Comparison of ENCODE assay signal across 2 cellular contexts in genomic region chr5:175285263-175285662, GRCh38.
TF ChIP-seq lines count a peak whose summit lies in the region.

No MANE protein-coding gene starts in this region.

TF ChIP-seq in A549, 52 proteins besides CTCF, POLR2A, EP300 and RAD21:
- TF ChIP-seq PBX3 (IDR thresholded peaks at IDR 0.05) = no peak
- TF ChIP-seq RNF2 (IDR thresholded peaks at IDR 0.05; ENCODE audit: borderline replicate concordance, low read depth) = no peak
- no peak for TF ChIP-seq ZSCAN20 (CRISPR knock-in tag; IDR thresholded peaks at IDR 0.05)
- TF ChIP-seq HOXA7 (CRISPR knock-in tag; IDR thresholded peaks at IDR 0.05) = no peak
- no peak for TF ChIP-seq MYC (IDR thresholded peaks at IDR 0.05; ENCODE audit: borderline replicate concordance, low read length)
- no peak for TF ChIP-seq CBX2 (IDR thresholded peaks at IDR 0.05; ENCODE audit: borderline replicate concordance, low read depth)
- TF ChIP-seq FOSB (CRISPR knock-in tag; IDR thresholded peaks at IDR 0.05) = no peak
- no peak for TF ChIP-seq ZC3H11A (IDR thresholded peaks at IDR 0.05)
- no peak for TF ChIP-seq BHLHE40 (IDR thresholded peaks at IDR 0.05; ENCODE audit: low read depth, low read length)
- TF ChIP-seq HDAC2 (IDR thresholded peaks at IDR 0.05) = no peak
- TF ChIP-seq, protein P1, sequence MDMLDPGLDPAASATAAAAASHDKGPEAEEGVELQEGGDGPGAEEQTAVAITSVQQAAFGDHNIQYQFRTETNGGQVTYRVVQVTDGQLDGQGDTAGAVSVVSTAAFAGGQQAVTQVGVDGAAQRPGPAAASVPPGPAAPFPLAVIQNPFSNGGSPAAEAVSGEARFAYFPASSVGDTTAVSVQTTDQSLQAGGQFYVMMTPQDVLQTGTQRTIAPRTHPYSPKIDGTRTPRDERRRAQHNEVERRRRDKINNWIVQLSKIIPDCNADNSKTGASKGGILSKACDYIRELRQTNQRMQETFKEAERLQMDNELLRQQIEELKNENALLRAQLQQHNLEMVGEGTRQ (IDR thresholded peaks at IDR 0.05) = no peak
- TF ChIP-seq, protein P2, sequence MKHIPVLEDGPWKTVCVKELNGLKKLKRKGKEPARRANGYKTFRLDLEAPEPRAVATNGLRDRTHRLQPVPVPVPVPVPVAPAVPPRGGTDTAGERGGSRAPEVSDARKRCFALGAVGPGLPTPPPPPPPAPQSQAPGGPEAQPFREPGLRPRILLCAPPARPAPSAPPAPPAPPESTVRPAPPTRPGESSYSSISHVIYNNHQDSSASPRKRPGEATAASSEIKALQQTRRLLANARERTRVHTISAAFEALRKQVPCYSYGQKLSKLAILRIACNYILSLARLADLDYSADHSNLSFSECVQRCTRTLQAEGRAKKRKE (CRISPR knock-in tag; IDR thresholded peaks at IDR 0.05; ENCODE audit: low read depth) = no peak
- no peak for TF ChIP-seq PHF8 (IDR thresholded peaks at IDR 0.05; ENCODE audit: borderline replicate concordance, low read depth)
- no peak for TF ChIP-seq NFE2L2 (conservative IDR thresholded peaks at IDR 0.05; ENCODE audit: low read length)
- no peak for TF ChIP-seq TP53 (CRISPR knock-in tag; IDR thresholded peaks at IDR 0.05)
- no peak for TF ChIP-seq SMC3 (IDR thresholded peaks at IDR 0.05)
- TF ChIP-seq ELK1 (IDR thresholded peaks at IDR 0.05; ENCODE audit: low read depth, low read length) = no peak
- no peak for TF ChIP-seq FOSL2 (IDR thresholded peaks at IDR 0.05)
- no peak for TF ChIP-seq FOSL2 (CRISPR knock-in tag; IDR thresholded peaks at IDR 0.05)
- no peak for TF ChIP-seq CHD4 (IDR thresholded peaks at IDR 0.05; ENCODE audit: borderline replicate concordance)
- TF ChIP-seq REST (IDR thresholded peaks at IDR 0.05) = no peak

TF ChIP-seq in IMR-90, 13 proteins besides CTCF, POLR2A, EP300 and RAD21:
- TF ChIP-seq ELK1 (IDR thresholded peaks at IDR 0.05; ENCODE audit: borderline replicate concordance, low read depth, low read length) (no peak), CEBPB (IDR thresholded peaks at IDR 0.05; ENCODE audit: low read depth, low read length) (no peak), NFE2L2 (IDR thresholded peaks at IDR 0.05; ENCODE audit: low read depth, low read length) (no peak), MAFK (IDR thresholded peaks at IDR 0.05; ENCODE audit: low read depth, low read length) (no peak)
TF ChIP-seq in IMR-90: peak in this region for 0.
